8 cellular contexts compared by ENCODE assay signal in the genomic region with DNA sequence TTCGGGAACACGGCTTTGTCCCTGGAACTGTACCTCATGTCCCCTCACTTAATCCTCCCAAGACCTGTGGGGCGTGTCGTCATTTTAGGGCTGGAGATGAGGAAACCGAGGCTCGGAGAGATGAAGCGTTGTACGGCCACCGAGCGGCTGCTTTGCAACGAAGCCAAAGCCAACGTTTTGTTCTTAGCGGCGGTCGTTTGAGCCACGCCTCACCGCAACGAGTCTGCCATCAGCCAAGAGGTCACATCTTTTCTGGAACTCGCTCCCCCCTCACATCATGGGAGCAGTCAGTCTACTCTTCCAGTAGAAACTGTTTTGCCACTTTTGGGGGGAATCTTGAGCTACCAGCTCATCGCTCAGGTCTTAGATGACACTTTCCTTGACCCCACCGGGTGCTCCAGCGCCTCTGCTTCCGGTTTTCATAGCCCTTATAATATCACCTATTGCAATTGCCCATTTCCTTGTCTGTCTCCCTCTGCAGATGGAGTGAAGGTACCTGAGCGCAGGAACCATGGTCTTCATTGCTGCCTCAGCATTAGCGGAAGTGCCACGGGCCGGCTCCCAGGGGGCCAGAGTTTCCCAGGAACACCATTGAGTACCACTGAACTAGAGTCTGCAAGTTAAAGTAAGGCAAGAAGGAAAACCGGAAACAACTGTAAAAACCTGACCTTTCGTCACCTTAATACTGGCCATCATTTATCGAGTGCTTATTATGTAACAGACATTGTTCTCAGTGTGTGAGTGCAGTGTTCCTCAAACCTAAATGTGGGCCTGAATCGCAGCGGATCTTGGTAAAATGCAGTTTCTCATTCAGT. TPM values are rescaled to one million over a fixed set of nuclear protein-coding genes. Genes with fewer than 3 reads are reported as not detected.
DNase-seq lines count a peak whose midpoint lies in the region; ATAC-seq and TF ChIP-seq lines count a peak whose summit lies in the region.

No MANE protein-coding gene starts in this region.

- no peaks in the 10 kb centered on the region for H3K9me2 ChIP-seq in GM23248 (ENCODE audit: insufficient read depth)

- in situ Hi-C loops in GM23248 (cut with MboI) = no loop called here

- POLR2A ChIA-PET in WTC11 (lab: Charles Lee) = interaction anchor here (0.6 kb wide), 1 partner anchor 134 kb away, joined by 3 read pairs; no protein-coding TSS in a partner anchor
- POLR2A ChIA-PET in A673 (lab: Charles Lee; ENCODE audit: low non-redundant PET) = no interaction called here

- DNase-seq in CD1c-positive myeloid dendritic cell (ENCODE audit: extremely low spot score) (peak; percentile 49), GM23248 (peak; percentile 57), WTC11 (ENCODE audit: low spot score) (no peak), glutamatergic neuron (no peak), sciatic nerve (ENCODE audit: low spot score) (peak; percentile 69), A673 (ENCODE audit: low spot score) (no peak)

- H3K9me3 ChIP-seq in GM23248 (ENCODE audit: low read depth) (no peaks in the 10 kb centered on the region), A673 (ENCODE audit: low read depth, low read length, poor library complexity, severe bottlenecking) (no peaks in the 10 kb centered on the region)

- BruUV-seq in A673 (replicated peaks; lab: Mats Ljungman, UMichigan) = no TSS peak

- peaks cover 36% of the 10 kb centered on the region for H3F3A ChIP-seq in GM23248 (ENCODE audit: insufficient read depth)

- peak overlapping the region; percentile 74 for H3K4me2 ChIP-seq in GM23248 (ENCODE audit: unreplicated experiment)

- TF ChIP-seq CTCF in WTC11 (IDR thresholded peaks at IDR 0.05) (no peak), glutamatergic neuron (IDR thresholded peaks at IDR 0.05; ENCODE audit: partially characterized antibody, unreplicated experiment) (no peak), A673 (conservative IDR thresholded peaks at IDR 0.05; ENCODE audit: low read depth, low read length) (no peak)

- H3K4me1 ChIP-seq in GM23248 (ENCODE audit: insufficient read depth) = peaks cover 43% of the 10 kb centered on the region
- peaks cover 9% of the 10 kb centered on the region for H3K4me1 ChIP-seq in A673 (ENCODE audit: insufficient read depth, low read length, poor library complexity, severe bottlenecking)

- H3K4me1 Mint-ChIP-seq in WTC11 = peaks cover 7% of the 10 kb centered on the region
- peaks cover 2% of the 10 kb centered on the region for H3K4me1 Mint-ChIP-seq in glutamatergic neuron (ENCODE audit: low read depth, unreplicated experiment)

- no peaks in the 10 kb centered on the region for H3K36me3 ChIP-seq in GM23248 (ENCODE audit: low read depth)
- H3K36me3 ChIP-seq in A673 (ENCODE audit: insufficient read depth, low read length, poor library complexity, severe bottlenecking) = no peaks in the 10 kb centered on the region

- H3K4me3 ChIP-seq in GM23248 = peak overlapping the region; percentile 68
- no peak overlapping the region for H3K4me3 ChIP-seq in A673 (ENCODE audit: low read depth, low read length, poor library complexity, severe bottlenecking)

- H3K79me2 ChIP-seq in GM23248 (ENCODE audit: insufficient read depth) = no peaks in the 10 kb centered on the region

- no peaks in the 10 kb centered on the region for H4K20me1 ChIP-seq in GM23248 (ENCODE audit: insufficient read depth)

- CTCF ChIA-PET in WTC11 (lab: Charles Lee) = interaction anchor here (2.5 kb wide), 1 partner anchor 107 kb away, joined by 23 read pairs; no protein-coding TSS in a partner anchor
- CTCF ChIA-PET in A673 (lab: Charles Lee) = no interaction called here

- H3K9me3 Mint-ChIP-seq in WTC11 (no peaks in the 10 kb centered on the region), glutamatergic neuron (ENCODE audit: unreplicated experiment) (peaks cover 1% of the 10 kb centered on the region)

- no peaks in the 10 kb centered on the region for H3K27me3 Mint-ChIP-seq in WTC11 (ENCODE audit: low read depth)
- peaks cover 8% of the 10 kb centered on the region for H3K27me3 Mint-ChIP-seq in glutamatergic neuron (ENCODE audit: unreplicated experiment)

- H3K9ac ChIP-seq in GM23248 = peak overlapping the region; percentile 87

- peak overlapping the region; percentile 83 for H2AFZ ChIP-seq in GM23248

- H3K36me3 Mint-ChIP-seq in WTC11 (no peaks in the 10 kb centered on the region), glutamatergic neuron (ENCODE audit: unreplicated experiment) (no peaks in the 10 kb centered on the region)

- intact Hi-C loops in sciatic nerve (cut with DNase I) = loop anchor here (10.0 kb wide), 1 partner anchor 69 kb away; no protein-coding TSS in a partner anchor
- intact Hi-C loops in A673 (cut with micrococcal nuclease; ENCODE audit: unreplicated experiment) = no loop called here

- H3K27me3 ChIP-seq in GM23248 (replicated peaks; ENCODE audit: insufficient read depth) (no peaks in the 10 kb centered on the region), A673 (replicated peaks; ENCODE audit: insufficient read depth, low read depth, low read length, poor library complexity) (no peaks in the 10 kb centered on the region)

- ATAC-seq in WTC11 (peak; percentile 4; the same call in 1 of the 2 replicates), sciatic nerve (no peak), HG02840 (IDR thresholded peaks at IDR 0.05; ENCODE audit: low FRiP score, unreplicated experiment) (no peak), GM19397 (IDR thresholded peaks at IDR 0.05; ENCODE audit: unreplicated experiment) (no peak)

- H3K27ac ChIP-seq in GM23248 (peak overlapping the region; percentile 92), A673 (ENCODE audit: low read depth, low read length, poor library complexity, severe bottlenecking) (no peak overlapping the region)

- 29 to 31% methylated on average over 31 to 32 of the region's 32 CpGs for WGBS in GM23248 (ENCODE audit: low coverage in 1 of 2, low lambda C conversion rate in 2 of 2, missing lambda C conversion rate in 2 of 2), 2 experiments

- H3K4me3 Mint-ChIP-seq in WTC11 (peak overlapping the region; percentile 61), glutamatergic neuron (ENCODE audit: unreplicated experiment) (peak overlapping the region; percentile 53)

- H3K27ac Mint-ChIP-seq in WTC11 = peak overlapping the region; percentile 40; the same call in 1 of the 2 replicates
- peak overlapping the region; percentile 87 for H3K27ac Mint-ChIP-seq in glutamatergic neuron (ENCODE audit: unreplicated experiment)

TF ChIP-seq in WTC11, 78 proteins besides CTCF, POLR2A, EP300 and RAD21:
- TF ChIP-seq, protein P1, sequence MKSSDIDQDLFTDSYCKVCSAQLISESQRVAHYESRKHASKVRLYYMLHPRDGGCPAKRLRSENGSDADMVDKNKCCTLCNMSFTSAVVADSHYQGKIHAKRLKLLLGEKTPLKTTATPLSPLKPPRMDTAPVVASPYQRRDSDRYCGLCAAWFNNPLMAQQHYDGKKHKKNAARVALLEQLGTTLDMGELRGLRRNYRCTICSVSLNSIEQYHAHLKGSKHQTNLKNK (CRISPR knock-in tag; IDR thresholded peaks at IDR 0.05) = no peak
- TF ChIP-seq, protein P2, sequence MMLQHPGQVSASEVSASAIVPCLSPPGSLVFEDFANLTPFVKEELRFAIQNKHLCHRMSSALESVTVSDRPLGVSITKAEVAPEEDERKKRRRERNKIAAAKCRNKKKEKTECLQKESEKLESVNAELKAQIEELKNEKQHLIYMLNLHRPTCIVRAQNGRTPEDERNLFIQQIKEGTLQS (CRISPR knock-in tag; conservative IDR thresholded peaks at IDR 0.05) = no peak
- TF ChIP-seq, protein P3, sequence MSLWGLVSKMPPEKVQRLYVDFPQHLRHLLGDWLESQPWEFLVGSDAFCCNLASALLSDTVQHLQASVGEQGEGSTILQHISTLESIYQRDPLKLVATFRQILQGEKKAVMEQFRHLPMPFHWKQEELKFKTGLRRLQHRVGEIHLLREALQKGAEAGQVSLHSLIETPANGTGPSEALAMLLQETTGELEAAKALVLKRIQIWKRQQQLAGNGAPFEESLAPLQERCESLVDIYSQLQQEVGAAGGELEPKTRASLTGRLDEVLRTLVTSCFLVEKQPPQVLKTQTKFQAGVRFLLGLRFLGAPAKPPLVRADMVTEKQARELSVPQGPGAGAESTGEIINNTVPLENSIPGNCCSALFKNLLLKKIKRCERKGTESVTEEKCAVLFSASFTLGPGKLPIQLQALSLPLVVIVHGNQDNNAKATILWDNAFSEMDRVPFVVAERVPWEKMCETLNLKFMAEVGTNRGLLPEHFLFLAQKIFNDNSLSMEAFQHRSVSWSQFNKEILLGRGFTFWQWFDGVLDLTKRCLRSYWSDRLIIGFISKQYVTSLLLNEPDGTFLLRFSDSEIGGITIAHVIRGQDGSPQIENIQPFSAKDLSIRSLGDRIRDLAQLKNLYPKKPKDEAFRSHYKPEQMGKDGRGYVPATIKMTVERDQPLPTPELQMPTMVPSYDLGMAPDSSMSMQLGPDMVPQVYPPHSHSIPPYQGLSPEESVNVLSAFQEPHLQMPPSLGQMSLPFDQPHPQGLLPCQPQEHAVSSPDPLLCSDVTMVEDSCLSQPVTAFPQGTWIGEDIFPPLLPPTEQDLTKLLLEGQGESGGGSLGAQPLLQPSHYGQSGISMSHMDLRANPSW (CRISPR knock-in tag; conservative IDR thresholded peaks at IDR 0.05; ENCODE audit: low read depth) = no peak

RNA-seq across cellular contexts. Expression of gene NINJ2, which starts 19.6 kb away (rescaled TPM):
- 5.2 and 5.9 TPM in 2 replicates for total RNA-seq in GM23248 (2014; rRNA removed; shearing (Covaris generic))
- polyA plus RNA-seq in GM23248 (2016; fragmentation: Nextera tagmentation; extraction: Ambion mirVana) = 4.9 and 6.4 TPM in 2 replicates
- total RNA-seq in WTC11 (2021) (0.41 to 0.73 TPM (median 0.42 TPM) in 3 replicates), glutamatergic neuron (ENCODE audit: unreplicated experiment) (0.76 TPM), sciatic nerve (6.2 TPM), A673 (2021) (0.42 TPM in 1 of 2 replicates, not detected in the other)

Comparison
In these comparisons a context has a peak if more than half of its experiments do, and no peak if none do; other contexts are left out.
1. DNase-seq: peak in CD1c-positive myeloid dendritic cell (single experiment), GM23248 (single experiment) and sciatic nerve (single experiment); none in WTC11 (single experiment), glutamatergic neuron (single experiment) and A673 (single experiment).